8 cellular contexts compared by ENCODE assay signal in genomic region chr9:94681508-94681907, GRCh38. TPM values are rescaled to one million over a fixed set of nuclear protein-coding genes. Genes with fewer than 3 reads are reported as not detected.
DNase-seq lines count a peak whose midpoint lies in the region; ATAC-seq lines count a peak whose summit lies in the region.

No MANE protein-coding gene starts in this region.

- H3K27ac Mint-ChIP-seq in activated CD8-positive, alpha-beta T cell treated with anti-CD3 and anti-CD28 coated beads, Interleukin-2, amount 10 ng/mL, durations not matched to agents 7 days and 5 days = no peak overlapping the region

- H3K27me3 Mint-ChIP-seq in activated CD8-positive, alpha-beta T cell treated with anti-CD3 and anti-CD28 coated beads, Interleukin-2, amount 10 ng/mL, durations not matched to agents 7 days and 5 days (ENCODE audit: low read depth) = peaks cover 30% of the 10 kb centered on the region

- H3K36me3 ChIP-seq in effector memory CD4-positive, alpha-beta T cell (ENCODE audit: control insufficient read depth, insufficient read depth, low read length) = no peaks in the 10 kb centered on the region

- ATAC-seq in HG02798 (IDR thresholded peaks at IDR 0.05; ENCODE audit: poor library complexity, unreplicated experiment) (peak; percentile 73), GM18870 (IDR thresholded peaks at IDR 0.05; ENCODE audit: unreplicated experiment) (no peak)
- ATAC-seq in activated CD8-positive, alpha-beta T cell treated with anti-CD3 and anti-CD28 coated beads, Interleukin-2, amount 10 ng/mL, durations not matched to agents 7 days and 5 days = peak; percentile 77

- POLR2A ChIA-PET in activated CD8-positive, alpha-beta T cell treated with anti-CD3 and anti-CD28 coated beads, Interleukin-2, amount 10 ng/mL, durations not matched to agents 7 days and 5 days (lab: Charles Lee) = no interaction called here

- H3K9me3 Mint-ChIP-seq in activated CD8-positive, alpha-beta T cell treated with anti-CD3 and anti-CD28 coated beads, Interleukin-2, amount 10 ng/mL, durations not matched to agents 7 days and 5 days (ENCODE audit: insufficient read depth) = no peaks in the 10 kb centered on the region

- no peaks in the 10 kb centered on the region for H3K9me3 ChIP-seq in effector memory CD4-positive, alpha-beta T cell (ENCODE audit: control insufficient read depth, low read length)

- H3K36me3 Mint-ChIP-seq in activated CD8-positive, alpha-beta T cell treated with anti-CD3 and anti-CD28 coated beads, Interleukin-2, amount 10 ng/mL, durations not matched to agents 7 days and 5 days (ENCODE audit: low read depth) = no peaks in the 10 kb centered on the region

- H3K27me3 ChIP-seq in effector memory CD4-positive, alpha-beta T cell (replicated peaks; ENCODE audit: control insufficient read depth, insufficient read depth, low read length, poor library complexity, severe bottlenecking) = no peaks in the 10 kb centered on the region

- H3K4me1 Mint-ChIP-seq in activated CD8-positive, alpha-beta T cell treated with anti-CD3 and anti-CD28 coated beads, Interleukin-2, amount 10 ng/mL, durations not matched to agents 7 days and 5 days (ENCODE audit: low read depth) = no peaks in the 10 kb centered on the region

- H3K27ac ChIP-seq in effector memory CD4-positive, alpha-beta T cell (ENCODE audit: insufficient read depth, low read length, poor library complexity, severe bottlenecking) = no peak overlapping the region

- CTCF ChIA-PET in activated CD8-positive, alpha-beta T cell treated with anti-CD3 and anti-CD28 coated beads, Interleukin-2, amount 10 ng/mL, durations not matched to agents 7 days and 5 days (lab: Charles Lee) = interaction anchor here (0.6 to 7.5 kb wide), 38 partner anchors 9 to 1636 kb away, joined by 3 to 194 read pairs (median 4); partner anchors contain the start of gene AOPEP

- H3K4me1 ChIP-seq in effector memory CD4-positive, alpha-beta T cell (ENCODE audit: control insufficient read depth, insufficient read depth, low read length, poor library complexity, severe bottlenecking) = no peaks in the 10 kb centered on the region

- no peak overlapping the region for H3K4me3 ChIP-seq in effector memory CD4-positive, alpha-beta T cell (ENCODE audit: insufficient read depth, low read depth, low read length, poor library complexity, severe bottlenecking)

- peak; percentile 22 for DNase-seq in DMS 273 treated with DMSO at 0.1 percent for 48 hours (lab: John Stamatoyannopoulos, UW)
- DNase-seq in NCI-H748 treated with DMSO at 0.1 percent for 48 hours (lab: John Stamatoyannopoulos, UW) = peak; percentile 34
- DNase-seq in activated CD8-positive, alpha-beta T cell treated with anti-CD3 and anti-CD28 coated beads, Interleukin-2, amount 10 ng/mL, durations not matched to agents 7 days and 5 days = peak; percentile 62
- peak; percentile 6 to 36 (median 13) for DNase-seq in effector memory CD4-positive, alpha-beta T cell
- peak; percentile 74 to 84 for DNase-seq in lung microvascular endothelial cell (ENCODE audit: low read depth in 2 of 2)
- DNase-seq in stimulated activated CD4-positive, alpha-beta T cell treated with anti-CD3 and anti-CD28 coated beads, TNF-alpha, amount 100 ng/mL, for 4 hours (ENCODE audit: low read depth in 3 of 3) = peak; percentile 12 to 27 (median 18)

- H3K4me3 Mint-ChIP-seq in activated CD8-positive, alpha-beta T cell treated with anti-CD3 and anti-CD28 coated beads, Interleukin-2, amount 10 ng/mL, durations not matched to agents 7 days and 5 days = no peak overlapping the region

RNA-seq across cellular contexts. Expression of gene FBP1, which starts 42.2 kb away (rescaled TPM):
- under 1 TPM; 0.21 to 0.31 TPM for total RNA-seq in activated CD8-positive, alpha-beta T cell treated with anti-CD3 and anti-CD28 coated beads, Interleukin-2, amount 10 ng/mL, durations not matched to agents 7 days and 5 days
- 0.44 TPM in 1 of 2 replicates, not detected in the other for total RNA-seq in lung microvascular endothelial cell

RNA-seq across cellular contexts. Expression of gene AOPEP, which starts 45.0 kb away (rescaled TPM):
- 1 to 10 TPM; 7.2 to 8.9 TPM for total RNA-seq in activated CD8-positive, alpha-beta T cell treated with anti-CD3 and anti-CD28 coated beads, Interleukin-2, amount 10 ng/mL, durations not matched to agents 7 days and 5 days
- 22.0 and 33.9 TPM in 2 replicates for total RNA-seq in lung microvascular endothelial cell

Comparison
In these comparisons a context has a peak if more than half of its experiments do, and no peak if none do; other contexts are left out.
1. DNase-seq: peak in every context shown above with its lines; median percentile 79 in lung microvascular endothelial cell; 62 in activated CD8-positive, alpha-beta T cell treated with anti-CD3 and anti-CD28 coated beads, Interleukin-2, amount 10 ng/mL, durations not matched to agents 7 days and 5 days; 34 in NCI-H748 treated with DMSO at 0.1 percent for 48 hours; 22 in DMS 273 treated with DMSO at 0.1 percent for 48 hours; 18 in stimulated activated CD4-positive, alpha-beta T cell treated with anti-CD3 and anti-CD28 coated beads, TNF-alpha, amount 100 ng/mL, for 4 hours; 13 in effector memory CD4-positive, alpha-beta T cell.